In genomic region chr1:46340404-46341221, GRCh38 we compare ENCODE assay signal across 7 cellular contexts. TPM values are rescaled to one million over a fixed set of nuclear protein-coding genes. Genes with fewer than 3 reads are reported as not detected.
DNase-seq lines count a peak whose midpoint lies in the region; ATAC-seq and TF ChIP-seq lines count a peak whose summit lies in the region.

Gene NSUN4, plus strand, starts transcription at chr1:46340807. Its CDS starts 20 bp downstream, at chr1:46340827.

- H2AFZ ChIP-seq in hepatocyte: peak within 1 kb of the TSS; percentile 75

- no peaks in the 10 kb centered on the region for H3K36me3 ChIP-seq in hepatocyte (replicated peaks; ENCODE audit: insufficient read depth, low read depth)

- no peaks in the 10 kb centered on the region for H3K9me2 ChIP-seq in hepatocyte (replicated peaks; ENCODE audit: insufficient read depth)

- WGBS in hepatocyte (ENCODE audit: low lambda C conversion rate, missing lambda C conversion rate): 2% methylated on average over 53 of the region's 53 CpGs

- DNase-seq in NCI-H1930 (lab: John Stamatoyannopoulos, UW) (peak; percentile 89 to 92), T-helper 9 cell (peak; percentile 78), astrocyte of the hippocampus (ENCODE audit: low read depth, low spot score) (peak; percentile 97), hepatocyte (ENCODE audit: low spot score) (peak; percentile 97), retina (peak; percentile 95)

- no peaks in the 10 kb centered on the region for H3K27me3 ChIP-seq in hepatocyte

- no peaks in the 10 kb centered on the region for H4K20me1 ChIP-seq in hepatocyte (ENCODE audit: insufficient read depth, poor library complexity, severe bottlenecking)

- ATAC-seq in GM18502 (IDR thresholded peaks at IDR 0.05; ENCODE audit: poor library complexity, unreplicated experiment) (peak; percentile 81), HG02970 (IDR thresholded peaks at IDR 0.05; ENCODE audit: low FRiP score, unreplicated experiment) (peak; percentile 64)

- peak within 1 kb of the TSS; percentile 86 for H3K4me2 ChIP-seq in hepatocyte

- H3K79me2 ChIP-seq in hepatocyte: peaks cover 26% of the 10 kb centered on the region

- peak; percentile 79 for TF ChIP-seq CTCF in hepatocyte (IDR thresholded peaks at IDR 0.05; ENCODE audit: poor library complexity)

- H3K9me3 ChIP-seq in hepatocyte (ENCODE audit: low read depth): no peaks in the 10 kb centered on the region

- H3K4me3 ChIP-seq in hepatocyte: peak within 1 kb of the TSS; percentile 84

- H3K27ac ChIP-seq in hepatocyte: peak within 1 kb of the TSS; percentile 99

- peaks cover 9% of the 10 kb centered on the region for H3K4me1 ChIP-seq in hepatocyte (ENCODE audit: insufficient read depth)

RNA-seq across cellular contexts. Expression of gene NSUN4, which starts in this region (rescaled TPM):
- total RNA-seq in hepatocyte: 17.6 and 20.5 TPM in 2 replicates
- 13.5 and 21.2 TPM in 2 replicates for polyA plus RNA-seq in hepatocyte

Comparison
In these comparisons a context has a peak if more than half of its experiments do, and no peak if none do; other contexts are left out.
1. Peak in every context shown above with its lines: DNase-seq, ATAC-seq, H3K4me3 ChIP-seq and H3K27ac ChIP-seq.